8 cellular contexts compared by ENCODE assay signal in the genomic region with DNA sequence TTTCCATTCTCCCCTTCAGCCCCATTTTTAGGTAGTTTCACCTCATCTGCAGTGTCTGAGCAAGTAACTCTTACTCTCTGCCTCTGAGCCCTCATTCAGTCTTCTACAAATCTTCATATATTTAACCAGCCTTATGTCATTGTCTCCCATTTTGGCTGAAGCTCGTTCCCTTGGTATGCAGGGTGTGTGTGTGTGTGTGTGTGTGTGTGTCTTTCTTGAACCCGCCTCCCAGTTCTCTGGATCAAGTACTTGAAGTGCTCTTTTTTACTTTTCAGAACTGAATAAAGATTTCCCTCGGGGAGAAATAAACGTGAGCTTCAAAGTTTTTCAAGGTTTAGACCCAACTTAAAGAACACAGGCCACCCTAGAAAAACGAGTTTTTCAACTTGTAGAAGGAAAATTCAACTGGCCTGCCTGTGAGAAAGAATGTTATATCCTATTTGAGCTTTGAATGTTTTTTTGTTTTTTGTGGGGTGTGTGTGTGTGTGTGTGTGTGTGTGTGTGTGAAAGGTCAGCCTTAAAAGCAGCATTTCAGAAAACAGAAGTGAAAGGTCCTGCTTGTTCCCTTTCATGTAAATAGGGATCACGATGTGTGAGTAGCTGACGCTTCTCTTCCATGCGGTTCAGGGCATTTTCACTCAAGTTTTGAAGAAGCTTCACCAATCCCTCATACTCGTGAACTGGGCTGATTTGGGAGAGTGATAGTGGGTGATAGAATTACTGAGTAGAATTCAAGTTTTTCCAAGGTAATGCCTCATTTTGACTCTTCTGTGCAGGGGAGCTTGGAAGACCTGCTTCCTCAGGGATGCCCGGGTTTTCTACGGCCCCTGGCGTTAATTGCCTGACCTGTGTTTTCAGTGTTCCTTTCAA. TPM values are rescaled to one million over a fixed set of nuclear protein-coding genes. Genes with fewer than 3 reads are reported as not detected.
DNase-seq lines count a peak whose midpoint lies in the region; ATAC-seq lines count a peak whose summit lies in the region.

No MANE protein-coding gene starts in this region.

- peak; percentile 6 for ATAC-seq in Right ventricle myocardium superior (ENCODE audit: poor library complexity)

- intact Hi-C loops in Right ventricle myocardium superior (cut with DNase I), result no loop called here
- intact Hi-C loops in cardiac septum (cut with DNase I), result loop anchor here (5.0 kb wide), 1 partner anchor 41 kb away; no protein-coding TSS in a partner anchor

- 0 out of 2 replicates have a peak overlapping the region, but pooled peaks have one; percentile 22 for H3K27ac ChIP-seq in HUES6 (ENCODE audit: low read depth, low read length)

- no peak overlapping the region for H3K4me3 ChIP-seq in HUES6 (ENCODE audit: low read depth, low read length)

- peaks cover 34% of the 10 kb centered on the region for H3K36me3 ChIP-seq in HUES6 (ENCODE audit: control insufficient read depth, insufficient read depth, low read length)

- DNase-seq in Right ventricle myocardium superior (no peak), cardiac septum (ENCODE audit: low spot score) (no peak), epidermal melanocyte (ENCODE audit: insufficient read length, low spot score) (peak; percentile 36), pons (ENCODE audit: low spot score) (peak; percentile 82), hepatic stellate cell (ENCODE audit: low spot score) (no peak), OCI-M1 (lab: John Stamatoyannopoulos, UW) (no peak)
- no peak for DNase-seq in stimulated activated CD4-positive, alpha-beta T cell treated with anti-CD3 and anti-CD28 coated beads, Interleukin-1b, Interleukin-23, amount 100 ng/mL, for 48 hours

- peaks cover 8% of the 10 kb centered on the region; the same call in 1 of the 2 replicates for H3K4me1 ChIP-seq in HUES6 (ENCODE audit: control insufficient read depth, insufficient read depth, low read length)

- no peaks in the 10 kb centered on the region for H3K27me3 ChIP-seq in HUES6 (ENCODE audit: control insufficient read depth, insufficient read depth, low read length)

- no peaks in the 10 kb centered on the region for H3K9me3 ChIP-seq in HUES6 (ENCODE audit: control insufficient read depth, insufficient read depth, low read depth, low read length)

- H3K9ac ChIP-seq in HUES6 (ENCODE audit: low read length), result no peak overlapping the region

RNA-seq across cellular contexts. Expression of a gene that starts 50.6 kb away (rescaled TPM):
- total RNA-seq in Right ventricle myocardium superior (0.56 TPM), cardiac septum (0.83 TPM)

Comparison
In these comparisons a context has a peak if more than half of its experiments do, and no peak if none do; other contexts are left out.
1. DNase-seq: peak in epidermal melanocyte (single experiment) and pons (single experiment); none in Right ventricle myocardium superior (single experiment), cardiac septum (single experiment), hepatic stellate cell (single experiment), OCI-M1 (single experiment) and stimulated activated CD4-positive, alpha-beta T cell treated with anti-CD3 and anti-CD28 coated beads, Interleukin-1b, Interleukin-23, amount 100 ng/mL, for 48 hours (single experiment).